9 cellular contexts compared by ENCODE assay signal in genomic region chr17:10151667-10152496, GRCh38. TPM values are rescaled to one million over a fixed set of nuclear protein-coding genes. Genes with fewer than 3 reads are reported as not detected.
DNase-seq lines count a peak whose midpoint lies in the region; ATAC-seq, FAIRE-seq and TF ChIP-seq lines count a peak whose summit lies in the region.
"Had no signal": no experiment of that assay in that cellular context is flagged by ENCODE, and none has a peak within 500 bp of the region (broad histone marks: within the 10 kb centered on the region; RNA-seq: fewer than 3 reads in every experiment).

No MANE protein-coding gene starts in this region.

- POLR2A ChIA-PET in GM10248 (lab: Yijun Ruan, JAX), result interaction anchor here (0.9 kb wide), 1 partner anchor 10 kb away, joined by 5 read pairs; no protein-coding TSS in a partner anchor
- POLR2A ChIA-PET in activated CD4-positive, alpha-beta memory T cell treated with anti-CD3 and anti-CD28 coated beads for 36 hours (lab: Charles Lee), result no interaction called here

- H3K4me3 Mint-ChIP-seq in natural killer cell treated with Interleukin-12 subunit alpha and Interleukin-12 subunit beta and Interleukin-15 and Interleukin-18, amount 100 ng/mL, for 72 hours, result peak overlapping the region; percentile 43
- H3K4me3 Mint-ChIP-seq in activated CD4-positive, alpha-beta memory T cell treated with anti-CD3 and anti-CD28 coated beads for 36 hours, result no peak overlapping the region
- H3K4me3 Mint-ChIP-seq: activated naive CD4-positive, alpha-beta T cell treated with anti-CD3 and anti-CD28 coated beads, Interleukin-2, amount 50 U/mL, for 24 hours had no signal

- DNase-seq in GM10248 (ENCODE audit: extremely low spot score), result peak; percentile 37
- DNase-seq in colonic mucosa, result peak; percentile 35
- DNase-seq in natural killer cell treated with Interleukin-12 subunit alpha and Interleukin-12 subunit beta and Interleukin-15 and Interleukin-18, amount 100 ng/mL, for 72 hours (ENCODE audit: low spot score), result peak; percentile 71
- no peak for DNase-seq in NCI-H187 treated with DMSO at 0.1 percent for 48 hours (lab: John Stamatoyannopoulos, UW)
- DNase-seq in activated CD4-positive, alpha-beta memory T cell treated with anti-CD3 and anti-CD28 coated beads for 36 hours, result no peak
- no peak for DNase-seq in RCC 7860 (ENCODE audit: low spot score)

- no peak overlapping the region for H3K9ac ChIP-seq in colonic mucosa (ENCODE audit: low read depth in 2 of 2, low read length in 2 of 2)

- no peak for FAIRE-seq in RCC 7860 (lab: Jason Lieb, UNC)

- peak overlapping the region; percentile 25 for H3K27ac ChIP-seq in colonic mucosa

- H3K9me3 Mint-ChIP-seq in natural killer cell treated with Interleukin-12 subunit alpha and Interleukin-12 subunit beta and Interleukin-15 and Interleukin-18, amount 100 ng/mL, for 72 hours, result no peaks in the 10 kb centered on the region
- peaks cover 2% of the 10 kb centered on the region for H3K9me3 Mint-ChIP-seq in activated CD4-positive, alpha-beta memory T cell treated with anti-CD3 and anti-CD28 coated beads for 36 hours
- H3K9me3 Mint-ChIP-seq: activated naive CD4-positive, alpha-beta T cell treated with anti-CD3 and anti-CD28 coated beads, Interleukin-2, amount 50 U/mL, for 24 hours had no signal

- intact Hi-C loops in colonic mucosa (cut with DNase I), result no loop called here
- intact Hi-C loops in activated CD4-positive, alpha-beta memory T cell treated with anti-CD3 and anti-CD28 coated beads for 36 hours (cut with micrococcal nuclease), result no loop called here

- H3K36me3 Mint-ChIP-seq in natural killer cell treated with Interleukin-12 subunit alpha and Interleukin-12 subunit beta and Interleukin-15 and Interleukin-18, amount 100 ng/mL, for 72 hours, result no peaks in the 10 kb centered on the region
- H3K36me3 Mint-ChIP-seq in activated CD4-positive, alpha-beta memory T cell treated with anti-CD3 and anti-CD28 coated beads for 36 hours, result no peaks in the 10 kb centered on the region
- H3K36me3 Mint-ChIP-seq: activated naive CD4-positive, alpha-beta T cell treated with anti-CD3 and anti-CD28 coated beads, Interleukin-2, amount 50 U/mL, for 24 hours had no signal

- H3K27me3 Mint-ChIP-seq in natural killer cell treated with Interleukin-12 subunit alpha and Interleukin-12 subunit beta and Interleukin-15 and Interleukin-18, amount 100 ng/mL, for 72 hours, result no peaks in the 10 kb centered on the region
- no peaks in the 10 kb centered on the region for H3K27me3 Mint-ChIP-seq in activated CD4-positive, alpha-beta memory T cell treated with anti-CD3 and anti-CD28 coated beads for 36 hours
- H3K27me3 Mint-ChIP-seq: activated naive CD4-positive, alpha-beta T cell treated with anti-CD3 and anti-CD28 coated beads, Interleukin-2, amount 50 U/mL, for 24 hours had no signal

- no peaks in the 10 kb centered on the region for H3K36me3 ChIP-seq in colonic mucosa

- H3K27me3 ChIP-seq in colonic mucosa, result no peaks in the 10 kb centered on the region

- peak; percentile 41 for ATAC-seq in HG03442 (IDR thresholded peaks at IDR 0.05; ENCODE audit: unreplicated experiment)
- peak; percentile 70 to 73 for ATAC-seq in natural killer cell treated with Interleukin-12 subunit alpha and Interleukin-12 subunit beta and Interleukin-15 and Interleukin-18, amount 100 ng/mL, for 72 hours
- ATAC-seq in HG03469 (IDR thresholded peaks at IDR 0.05; ENCODE audit: unreplicated experiment), result no peak

- peaks cover 46 to 53% of the 10 kb centered on the region in 2 donors for H3K4me1 Mint-ChIP-seq in natural killer cell treated with Interleukin-12 subunit alpha and Interleukin-12 subunit beta and Interleukin-15 and Interleukin-18, amount 100 ng/mL, for 72 hours (ENCODE audit: low read depth in 2 of 2)
- peaks cover 6% of the 10 kb centered on the region for H3K4me1 Mint-ChIP-seq in activated CD4-positive, alpha-beta memory T cell treated with anti-CD3 and anti-CD28 coated beads for 36 hours (ENCODE audit: low read depth)
- H3K4me1 Mint-ChIP-seq: activated naive CD4-positive, alpha-beta T cell treated with anti-CD3 and anti-CD28 coated beads, Interleukin-2, amount 50 U/mL, for 24 hours had no signal

- H3K4me3 ChIP-seq in colonic mucosa, result no peak overlapping the region

- peak overlapping the region; percentile 56 to 84 for H3K27ac Mint-ChIP-seq in natural killer cell treated with Interleukin-12 subunit alpha and Interleukin-12 subunit beta and Interleukin-15 and Interleukin-18, amount 100 ng/mL, for 72 hours
- no peak overlapping the region for H3K27ac Mint-ChIP-seq in activated CD4-positive, alpha-beta memory T cell treated with anti-CD3 and anti-CD28 coated beads for 36 hours
- H3K27ac Mint-ChIP-seq: activated naive CD4-positive, alpha-beta T cell treated with anti-CD3 and anti-CD28 coated beads, Interleukin-2, amount 50 U/mL, for 24 hours had no signal

- no peaks in the 10 kb centered on the region for H3K9me3 ChIP-seq in colonic mucosa

- H3K4me1 ChIP-seq in colonic mucosa, result no peaks in the 10 kb centered on the region

- TF ChIP-seq CTCF in GM10248 (IDR thresholded peaks at IDR 0.05; ENCODE audit: control extremely low read depth, extremely low read depth, low read depth, missing control alignments) (no peak), colonic mucosa (IDR thresholded peaks at IDR 0.05) (no peak)

- CTCF ChIA-PET in GM10248 (lab: Yijun Ruan, JAX), result interaction anchor here (1.2 to 1.9 kb wide), 3 partner anchors 10 to 165 kb away, joined by 3 to 9 read pairs (median 3); no protein-coding TSS in a partner anchor
- CTCF ChIA-PET in activated CD4-positive, alpha-beta memory T cell treated with anti-CD3 and anti-CD28 coated beads for 36 hours (lab: Charles Lee), result no interaction called here

RNA-seq across cellular contexts. Expression of gene GAS7, which starts 46.5 kb away (rescaled TPM):
- total RNA-seq in colonic mucosa, result 10 to 100 TPM in 1 of 2 donors, 1 to 10 TPM in 1; 4.7 to 17.0 TPM
- total RNA-seq in natural killer cell treated with Interleukin-12 subunit alpha and Interleukin-12 subunit beta and Interleukin-15 and Interleukin-18, amount 100 ng/mL, for 72 hours, result 1 to 10 TPM; 4.9 to 5.5 TPM
- total RNA-seq in activated CD4-positive, alpha-beta memory T cell treated with anti-CD3 and anti-CD28 coated beads for 36 hours, result under 1 TPM; 0.24 to 0.26 TPM

Comparison
In these comparisons a context has a peak if more than half of its experiments do, and no peak if none do; other contexts are left out.
1. DNase-seq: peak in GM10248 (single experiment), colonic mucosa (single experiment) and natural killer cell treated with Interleukin-12 subunit alpha and Interleukin-12 subunit beta and Interleukin-15 and Interleukin-18, amount 100 ng/mL, for 72 hours (single experiment); none in NCI-H187 treated with DMSO at 0.1 percent for 48 hours (single experiment), activated CD4-positive, alpha-beta memory T cell treated with anti-CD3 and anti-CD28 coated beads for 36 hours (single experiment) and RCC 7860 (single experiment).
2. RNA of gene GAS7, which starts 46.5 kb away (total RNA-seq): 4.7 to 17.0 TPM in colonic mucosa and 4.9 to 5.5 TPM in natural killer cell treated with Interleukin-12 subunit alpha and Interleukin-12 subunit beta and Interleukin-15 and Interleukin-18, amount 100 ng/mL, for 72 hours; 0.24 to 0.26 TPM in activated CD4-positive, alpha-beta memory T cell treated with anti-CD3 and anti-CD28 coated beads for 36 hours; every median in the first group is over 4 times any median in the second.